30 cellular contexts compared by ENCODE assay signal in genomic region chr6:161164182-161164625, GRCh38.
"Had no signal": no experiment of that assay in that cellular context is flagged by ENCODE, and none has a peak within 500 bp of the region (broad histone marks: within the 10 kb centered on the region; RNA-seq: fewer than 3 reads in every experiment).

No MANE protein-coding gene starts in this region.

- H3K79me2 ChIP-seq: parathyroid adenoma had no signal

- H3K27me3 ChIP-seq: colonic mucosa, esophagus squamous epithelium, heart right ventricle, neural progenitor cell, spleen, suprapubic skin, transverse colon had no signal

- H3K27ac ChIP-seq: colonic mucosa, esophagus squamous epithelium, heart right ventricle, lower lobe of right lung, neural progenitor cell, parathyroid adenoma, skin epidermis, spleen, suprapubic skin, transverse colon had no signal

- H3K4me3 Mint-ChIP-seq: central memory CD8-positive, alpha-beta T cell; dendritic cell treated with granulocyte-macrophage colony-stimulating factor and Interleukin-4, amounts not matched to agents 40 ng/mL and 50 ng/mL, for 4 days; immature natural killer cell; mesothelial cell of epicardium; naive B cell; natural killer cell treated with Interleukin-12 subunit alpha and Interleukin-12 subunit beta and Interleukin-15 and Interleukin-18, amount 100 ng/mL, for 72 hours; neural progenitor cell; stimulated activated naive B cell treated with anti-CD40 and anti-IgM and Interleukin-4, amounts not matched to agents 10 μg/mL and 1 μg/mL and 100 μg/mL, for 72 hours; stimulated activated naive CD8-positive, alpha-beta T cell treated with anti-CD3 and anti-CD28 coated beads, Interleukin-15, Interleukin-2, amounts not matched to agents 100 ng/mL and 50 ng/mL, for 24 hours had no signal

- H3K9ac ChIP-seq: neural progenitor cell, parathyroid adenoma had no signal

- H3K36me3 ChIP-seq: colonic mucosa, neural progenitor cell, transverse colon had no signal

- H3K4me1 ChIP-seq: colonic mucosa, lower lobe of right lung, parathyroid adenoma, transverse colon had no signal

- H3K4me2 ChIP-seq: neural progenitor cell had no signal

- DNase-seq: colonic mucosa; effector memory CD4-positive, alpha-beta T cell; erythroblast; esophagus squamous epithelium; foreskin melanocyte; glutamatergic neuron; heart right ventricle; hippocampal formation; immature natural killer cell; islet precursor cell; kidney glomerular epithelial cell; left colon; left ventricle myocardium superior; lower lobe of right lung; mucosa of descending colon; naive B cell; spleen; stimulated activated CD4-positive, alpha-beta T cell treated with anti-CD3 and anti-CD28 coated beads, Interleukin-4, amount 100 ng/mL, for 4 hours; stimulated activated naive B cell treated with anti-CD40 and anti-IgM and Interleukin-4, amounts not matched to agents 10 μg/mL and 1 μg/mL and 100 μg/mL, for 72 hours; transverse colon had no signal

- H3K27me3 Mint-ChIP-seq: central memory CD8-positive, alpha-beta T cell; naive B cell; natural killer cell treated with Interleukin-12 subunit alpha and Interleukin-12 subunit beta and Interleukin-15 and Interleukin-18, amount 100 ng/mL, for 72 hours; progenitor cell of endocrine pancreas; stimulated activated naive CD8-positive, alpha-beta T cell treated with anti-CD3 and anti-CD28 coated beads, Interleukin-15, Interleukin-2, amounts not matched to agents 100 ng/mL and 50 ng/mL, for 24 hours had no signal

- H3K9me3 ChIP-seq: colonic mucosa, esophagus squamous epithelium, heart right ventricle, lower lobe of right lung, mucosa of descending colon, spleen, suprapubic skin, transverse colon had no signal

- H3K27ac Mint-ChIP-seq: dendritic cell treated with granulocyte-macrophage colony-stimulating factor and Interleukin-4, amounts not matched to agents 40 ng/mL and 50 ng/mL, for 4 days; mesothelial cell of epicardium; naive B cell; natural killer cell treated with Interleukin-12 subunit alpha and Interleukin-12 subunit beta and Interleukin-15 and Interleukin-18, amount 100 ng/mL, for 72 hours; neural progenitor cell; progenitor cell of endocrine pancreas; stimulated activated naive B cell treated with anti-CD40 and anti-IgM and Interleukin-4, amounts not matched to agents 10 μg/mL and 1 μg/mL and 100 μg/mL, for 72 hours; stimulated activated naive CD8-positive, alpha-beta T cell treated with anti-CD3 and anti-CD28 coated beads, Interleukin-15, Interleukin-2, amounts not matched to agents 100 ng/mL and 50 ng/mL, for 24 hours had no signal

- H3K9me3 Mint-ChIP-seq: central memory CD8-positive, alpha-beta T cell; dendritic cell treated with granulocyte-macrophage colony-stimulating factor and Interleukin-4, amounts not matched to agents 40 ng/mL and 50 ng/mL, for 4 days; immature natural killer cell; mesothelial cell of epicardium; naive B cell; natural killer cell treated with Interleukin-12 subunit alpha and Interleukin-12 subunit beta and Interleukin-15 and Interleukin-18, amount 100 ng/mL, for 72 hours; stimulated activated naive B cell treated with anti-CD40 and anti-IgM and Interleukin-4, amounts not matched to agents 10 μg/mL and 1 μg/mL and 100 μg/mL, for 72 hours; stimulated activated naive CD8-positive, alpha-beta T cell treated with anti-CD3 and anti-CD28 coated beads, Interleukin-15, Interleukin-2, amounts not matched to agents 100 ng/mL and 50 ng/mL, for 24 hours had no signal

- H3K36me3 Mint-ChIP-seq: natural killer cell treated with Interleukin-12 subunit alpha and Interleukin-12 subunit beta and Interleukin-15 and Interleukin-18, amount 100 ng/mL, for 72 hours had no signal

- ATAC-seq: heart right ventricle; left colon; left ventricle myocardium superior; lower lobe of right lung; mucosa of descending colon; natural killer cell treated with Interleukin-12 subunit alpha and Interleukin-12 subunit beta and Interleukin-15 and Interleukin-18, amount 100 ng/mL, for 72 hours; stimulated activated naive B cell treated with anti-CD40 and anti-IgM and Interleukin-4, amounts not matched to agents 10 μg/mL and 1 μg/mL and 100 μg/mL, for 72 hours had no signal

- H3K4me3 ChIP-seq: colonic mucosa, esophagus squamous epithelium, heart right ventricle, lower lobe of right lung, mucosa of descending colon, neural progenitor cell, skin epidermis, spleen, suprapubic skin, transverse colon had no signal
